Comparison of ENCODE assay signal across 12 cellular contexts in the genomic region with DNA sequence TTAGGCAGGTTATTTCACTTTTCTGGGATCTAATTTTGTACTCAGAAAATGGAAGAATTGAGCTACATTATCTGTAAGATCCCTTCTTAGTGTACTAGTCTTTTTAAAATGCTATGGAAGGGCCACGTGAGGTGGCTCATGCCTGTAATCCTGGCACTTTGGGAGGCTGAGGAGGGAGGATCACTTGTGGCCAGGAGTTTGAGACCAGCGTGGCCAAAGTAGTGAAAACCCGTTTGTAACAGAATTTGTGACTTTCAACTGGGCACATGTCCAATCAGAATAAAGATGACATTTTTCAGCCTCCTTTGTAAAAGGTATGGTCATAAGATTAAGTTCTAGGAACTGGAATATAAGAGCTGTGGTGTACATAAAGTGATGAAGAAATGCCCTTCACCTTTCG. TPM values are rescaled to one million over a fixed set of nuclear protein-coding genes. Genes with fewer than 3 reads are reported as not detected.
"Had no signal": no experiment of that assay in that cellular context is flagged by ENCODE, and none has a peak within 500 bp of the region (broad histone marks: within the 10 kb centered on the region; RNA-seq: fewer than 3 reads in every experiment).

No MANE protein-coding gene starts in this region.

- FAIRE-seq: H1, H54 had no signal

- H3K9me3 Mint-ChIP-seq: H9, HFFc6 had no signal

- H3K27ac ChIP-seq: GM23248 had no signal

- H3K27ac Mint-ChIP-seq: GM23338, H9, HFFc6 had no signal

- H3K4me3 ChIP-seq: GM23248, GM23338, HAP-1 had no signal

- ATAC-seq: GM23338, HCT116 had no signal

- DNase-seq: GM23248, GOT3, H7, H9, HCEC 1CT, HFFc6 had no signal

- H3K4me1 ChIP-seq: HAP-1 had no signal

- H3K4me2 ChIP-seq: GM23338 had no signal

- H3K9me3 ChIP-seq: HAP-1 had no signal

- H3K4me3 Mint-ChIP-seq: GM23338, H9, HFFc6 had no signal

RNA-seq across cellular contexts. Expression of a gene that starts 3.1 kb away (rescaled TPM):
- total RNA-seq: GM23248, H4, HFFc6 had no signal
- polyA plus RNA-seq: GM23248 had no signal
